In genomic region chr14:73825551-73826188, GRCh38 we compare ENCODE assay signal across 8 cellular contexts. TPM values are rescaled to one million over a fixed set of nuclear protein-coding genes. Genes with fewer than 3 reads are reported as not detected.
DNase-seq lines count a peak whose midpoint lies in the region; ATAC-seq and TF ChIP-seq lines count a peak whose summit lies in the region.

No MANE protein-coding gene starts in this region.

- TF ChIP-seq CTCF in lower lobe of right lung (IDR thresholded peaks at IDR 0.05), result peak; percentile 95

- ATAC-seq in HG03175 (IDR thresholded peaks at IDR 0.05; ENCODE audit: unreplicated experiment) (peak; percentile 66), lower lobe of right lung (peak; percentile 96 to 97), HG03432 (IDR thresholded peaks at IDR 0.05; ENCODE audit: unreplicated experiment) (no peak)

- no peaks in the 10 kb centered on the region for H3K9me3 ChIP-seq in lower lobe of right lung

- no peak overlapping the region for H3K4me3 ChIP-seq in lower lobe of right lung

- H3K4me1 ChIP-seq in lower lobe of right lung, result peaks cover 9% of the 10 kb centered on the region

- intact Hi-C loops in lower lobe of right lung (cut with DNase I), result loop anchor here (10.0 kb wide), 1 partner anchor 101 kb away; no protein-coding TSS in a partner anchor

- H3K27ac ChIP-seq in lower lobe of right lung, result no peak overlapping the region

- H3K36me3 ChIP-seq in lower lobe of right lung, result no peaks in the 10 kb centered on the region

- DNase-seq in ELF-1 (ENCODE audit: low read depth, low spot score), result peak; percentile 82
- DNase-seq in NCI-H69 (lab: John Stamatoyannopoulos, UW), result peak; percentile 91
- DNase-seq in activated CD4-positive, alpha-beta T cell treated with anti-CD3 and anti-CD28 coated beads, Interleukin-2, amount 50 U/mL, for 24 hours (ENCODE audit: low read depth in 1 of 2, low spot score in 1 of 2), result peak; percentile 39 to 77
- DNase-seq in dermis blood vessel endothelial cell, result peak; percentile 92
- peak; percentile 95 for DNase-seq in lower lobe of right lung
- DNase-seq in stimulated activated CD4-positive, alpha-beta T cell treated with anti-CD3 and anti-CD28 coated beads, TNF-alpha, amount 100 ng/mL, for 48 hours (ENCODE audit: low read depth in 3 of 3), result peak; percentile 66 to 72 (median 70)

- no peaks in the 10 kb centered on the region for H3K27me3 ChIP-seq in lower lobe of right lung (ENCODE audit: low read depth)

RNA-seq across cellular contexts. Expression of gene PTGR2, which starts 26.0 kb away (rescaled TPM):
- total RNA-seq in dermis blood vessel endothelial cell, result 2.0 and 2.2 TPM in 2 replicates
- 10.8 TPM for total RNA-seq in lower lobe of right lung
